In the genomic region with DNA sequence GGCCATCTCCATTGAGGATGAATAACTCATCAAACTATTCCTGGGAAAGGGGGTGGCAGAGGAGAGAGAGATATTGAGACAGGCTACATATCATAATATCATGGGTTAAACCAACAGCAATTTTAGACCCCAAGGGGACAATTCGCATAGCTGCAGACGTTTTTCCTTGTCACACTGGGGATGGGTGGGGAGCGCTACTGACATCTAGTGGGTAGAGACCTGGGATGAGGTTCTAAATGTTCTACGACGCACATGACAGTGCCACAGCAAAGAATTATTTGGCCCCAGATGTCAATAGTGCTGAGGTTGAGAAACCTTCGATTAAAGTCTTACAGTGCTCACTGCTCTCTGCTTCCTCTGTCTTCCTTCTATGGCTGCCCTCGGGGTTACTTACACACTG, we compare ENCODE assay signal across 12 cellular contexts.
DNase-seq lines count a peak whose midpoint lies in the region; FAIRE-seq and TF ChIP-seq lines count a peak whose summit lies in the region.
"Had no signal": no experiment of that assay in that cellular context is flagged by ENCODE, and none has a peak within 500 bp of the region (broad histone marks: within the 10 kb centered on the region; RNA-seq: fewer than 3 reads in every experiment).

No MANE protein-coding gene starts in this region.

- no peak overlapping the region for H3K9ac ChIP-seq in neuronal stem cell (ENCODE audit: low read depth, low read length, poor library complexity)
- H3K9ac ChIP-seq: BLaER1 treated with 17β-estradiol and CSF1 and Interleukin-3, amounts not matched to agents 10 nM and 100 nM had no signal

- H2AK5ac ChIP-seq in neuronal stem cell (ENCODE audit: low read depth, low read length), result no peak overlapping the region

- in situ Hi-C loops in GM13976 (cut with MboI; ENCODE audit: low sequenced_read_pairs, unreplicated experiment), result no loop called here

- peaks cover 0 to 4% of the 10 kb centered on the region in 2 donors for H3K4me1 ChIP-seq in neuronal stem cell (ENCODE audit: control insufficient read depth in 2 of 2, insufficient read depth in 1 of 2, low read depth in 1 of 2, low read length in 2 of 2)
- H3K4me1 ChIP-seq: BLaER1 treated with 17β-estradiol and CSF1 and Interleukin-3, amounts not matched to agents 10 nM and 100 nM had no signal

- no peak overlapping the region for H3K23ac ChIP-seq in neuronal stem cell (ENCODE audit: low read depth, low read length, poor library complexity)

- H2BK5ac ChIP-seq in neuronal stem cell (ENCODE audit: low read length), result no peak overlapping the region

- no peak for TF ChIP-seq POLR2A in NB4 (IDR thresholded peaks at IDR 0.05; ENCODE audit: extremely low read depth, insufficient read length)

- H2BK15ac ChIP-seq in neuronal stem cell (ENCODE audit: low read length), result no peak overlapping the region

- H3K4ac ChIP-seq in neuronal stem cell (ENCODE audit: low read length), result no peak overlapping the region

- H3K9me3 ChIP-seq in neuronal stem cell (replicated peaks in 1 of 2; ENCODE audit: control insufficient read depth in 2 of 2, insufficient read depth in 1 of 2, low read depth in 1 of 2, low read length in 2 of 2), result no peaks in the 10 kb centered on the region
- H3K9me3 ChIP-seq: BLaER1 treated with 17β-estradiol and CSF1 and Interleukin-3, amounts not matched to agents 10 nM and 100 nM had no signal

- DNase-seq in NCI-H2227 (lab: John Stamatoyannopoulos, UW; ENCODE audit: unreplicated experiment) (peak; percentile 54), NCI-H2227 treated with DMSO at 0.1 percent for 48 hours (lab: John Stamatoyannopoulos, UW) (no peak), NB4 (ENCODE audit: low read depth) (peak; percentile 38), bronchial epithelial cell (ENCODE audit: low read depth) (no peak), neuronal stem cell (ENCODE audit: low spot score) (peak; percentile 5), GM13976 (ENCODE audit: low spot score) (no peak), AG08396 (ENCODE audit: low spot score) (no peak), amniotic stem cell (lab: John Stamatoyannopoulos, UW) (no peak)
- DNase-seq: NK-92 treated with Interleukin-12 subunit alpha and Interleukin-12 subunit beta, amount 100 ng/mL, for 24 hours had no signal

- H3K27me3 ChIP-seq in bronchial epithelial cell (ENCODE audit: control insufficient read depth, insufficient read depth, low read length) (no peaks in the 10 kb centered on the region), neuronal stem cell (ENCODE audit: control insufficient read depth in 3 of 3, insufficient read depth in 3 of 3, low read depth in 1 of 3, low read length in 3 of 3) (no peaks in the 10 kb centered on the region)
- H3K27me3 ChIP-seq: BLaER1 treated with 17β-estradiol and CSF1 and Interleukin-3, amounts not matched to agents 10 nM and 100 nM had no signal

- H3K14ac ChIP-seq in neuronal stem cell (ENCODE audit: low read length), result no peak overlapping the region

- WGBS in neuronal stem cell (ENCODE audit: extremely low coverage in 2 of 2, insufficient read length in 2 of 2, insufficient replicate concordance in 1 of 2), 2 donors, result no CpG with 5 or more reads among the region's 7 CpGs

- no peak overlapping the region for H3K27ac ChIP-seq in neuronal stem cell (replicated peaks; ENCODE audit: low read length)
- H3K27ac ChIP-seq: BLaER1 treated with 17β-estradiol and CSF1 and Interleukin-3, amounts not matched to agents 10 nM and 100 nM had no signal

- no peak overlapping the region for H4K91ac ChIP-seq in neuronal stem cell (ENCODE audit: low read depth, low read length, poor library complexity)

- H4K8ac ChIP-seq in neuronal stem cell (ENCODE audit: low read depth, low read length), result no peak overlapping the region

- H3K4me2 ChIP-seq in neuronal stem cell (ENCODE audit: insufficient read depth, low read length, poor library complexity, severe bottlenecking), result no peak overlapping the region
- H3K4me2 ChIP-seq: BLaER1 treated with 17β-estradiol and CSF1 and Interleukin-3, amounts not matched to agents 10 nM and 100 nM had no signal

- no peaks in the 10 kb centered on the region for H3K79me1 ChIP-seq in neuronal stem cell (ENCODE audit: low read depth, low read length)

- FAIRE-seq in bronchial epithelial cell (lab: Jason Lieb, UNC), result peak; percentile 50
- FAIRE-seq: colon, islet of Langerhans had no signal

- no peak overlapping the region for H2BK120ac ChIP-seq in neuronal stem cell (ENCODE audit: low read depth, low read length)

- H2BK12ac ChIP-seq in neuronal stem cell (ENCODE audit: low read length), result no peak overlapping the region

- H2AFZ ChIP-seq in neuronal stem cell (ENCODE audit: low read length), result no peak overlapping the region

- H3K4me3 ChIP-seq in NB4 (ENCODE audit: low read depth, low read length), result no peak overlapping the region
- H3K4me3 ChIP-seq in bronchial epithelial cell (ENCODE audit: low read depth, low read length), result no peak overlapping the region
- H3K4me3 ChIP-seq in neuronal stem cell (ENCODE audit: low read length in 2 of 2), result no peak overlapping the region
- H3K4me3 ChIP-seq: BLaER1 treated with 17β-estradiol and CSF1 and Interleukin-3, amounts not matched to agents 10 nM and 100 nM had no signal

- H3K36me3 ChIP-seq in bronchial epithelial cell (ENCODE audit: control insufficient read depth, insufficient read depth, low read length) (no peaks in the 10 kb centered on the region), neuronal stem cell (replicated peaks in 1 of 2; ENCODE audit: control insufficient read depth in 2 of 2, insufficient read depth in 2 of 2, low read length in 2 of 2) (no peaks in the 10 kb centered on the region)
- H3K36me3 ChIP-seq: BLaER1 treated with 17β-estradiol and CSF1 and Interleukin-3, amounts not matched to agents 10 nM and 100 nM had no signal

- peak; percentile 53 for TF ChIP-seq CTCF in NB4 (IDR thresholded peaks at IDR 0.05; ENCODE audit: low read depth, low read length)
- peak; percentile 35 for TF ChIP-seq CTCF in bronchial epithelial cell (IDR thresholded peaks at IDR 0.05; ENCODE audit: insufficient read depth, low read length, severe bottlenecking)
- TF ChIP-seq CTCF in GM13976 (IDR thresholded peaks at IDR 0.05; ENCODE audit: borderline replicate concordance, control extremely low read depth, extremely low read depth, insufficient read depth, missing control alignments), result no peak

- no peak overlapping the region for H3K18ac ChIP-seq in neuronal stem cell (ENCODE audit: low read length)

Comparison
In these comparisons a context has a peak if more than half of its experiments do, and no peak if none do; other contexts are left out.
1. DNase-seq: peak in NCI-H2227 (single experiment), NB4 (single experiment) and neuronal stem cell (single experiment); none in NCI-H2227 treated with DMSO at 0.1 percent for 48 hours (single experiment), bronchial epithelial cell (single experiment), GM13976 (single experiment), AG08396 (single experiment) and amniotic stem cell (single experiment).